17 cellular contexts compared by ENCODE assay signal in the genomic region with DNA sequence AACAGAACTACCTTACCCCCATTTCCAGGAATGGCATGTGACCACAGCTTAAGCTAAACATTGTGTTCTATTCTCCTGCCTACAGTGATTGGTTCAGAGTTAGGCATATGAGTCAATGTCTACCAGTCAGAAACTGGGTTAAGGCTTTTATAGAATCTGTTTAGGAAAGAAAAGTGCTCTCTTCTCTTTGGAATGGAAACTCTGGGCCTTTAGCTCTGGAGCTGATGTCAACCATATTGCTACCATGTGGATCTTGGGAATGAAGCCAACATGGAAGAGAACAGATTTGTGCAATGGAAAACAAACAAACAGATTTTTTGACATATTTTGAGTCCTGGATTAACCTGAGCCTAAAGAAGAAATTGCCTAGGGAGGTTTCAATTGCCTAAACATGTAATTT.
DNase-seq lines count a peak whose midpoint lies in the region; TF ChIP-seq lines count a peak whose summit lies in the region.
"Had no signal": no experiment of that assay in that cellular context is flagged by ENCODE, and none has a peak within 500 bp of the region (broad histone marks: within the 10 kb centered on the region; RNA-seq: fewer than 3 reads in every experiment).

No MANE protein-coding gene starts in this region.

- TF ChIP-seq CTCF in HFF-Myc (IDR thresholded peaks at IDR 0.05; ENCODE audit: low read depth, low read length, missing control alignments): no peak

- DNase-seq in HFF-Myc (ENCODE audit: extremely low read depth, low read depth) (peak; percentile 81), amniotic epithelial cell (ENCODE audit: low read depth) (peak; percentile 16), fibroblast of the conjunctiva (ENCODE audit: low read depth) (peak; percentile 56), NCI-H82 (lab: John Stamatoyannopoulos, UW) (no peak), NCI-H2029 (lab: John Stamatoyannopoulos, UW) (no peak), NCI-H510A (lab: John Stamatoyannopoulos, UW) (no peak)
- no peak for DNase-seq in activated CD8-positive, alpha-beta memory T cell treated with anti-CD3 and anti-CD28 coated beads, Interleukin-2, amount 50 U/mL, for 48 hours
- DNase-seq: ACHN; C1 segment of cervical spinal cord; CD8-positive, alpha-beta T cell; DND-41; Karpas-422; NCI-H187; NCI-H2107; NK-92 treated with Interleukin-12 subunit alpha and Interleukin-12 subunit beta, amount 100 ng/mL, for 24 hours had no signal

- H3K4me3 ChIP-seq in HFF-Myc (replicated peaks; ENCODE audit: low read depth, low read length): no peak overlapping the region
- H3K4me3 ChIP-seq: GM12878, HAP-1 had no signal

Comparison
In these comparisons a context has a peak if more than half of its experiments do, and no peak if none do; other contexts are left out.
1. DNase-seq: peak in HFF-Myc (single experiment), amniotic epithelial cell (single experiment) and fibroblast of the conjunctiva (single experiment); none in NCI-H82 (single experiment), NCI-H2029 (single experiment), activated CD8-positive, alpha-beta memory T cell treated with anti-CD3 and anti-CD28 coated beads, Interleukin-2, amount 50 U/mL, for 48 hours (single experiment) and NCI-H510A (single experiment).